25 cellular contexts compared by ENCODE assay signal in the genomic region with DNA sequence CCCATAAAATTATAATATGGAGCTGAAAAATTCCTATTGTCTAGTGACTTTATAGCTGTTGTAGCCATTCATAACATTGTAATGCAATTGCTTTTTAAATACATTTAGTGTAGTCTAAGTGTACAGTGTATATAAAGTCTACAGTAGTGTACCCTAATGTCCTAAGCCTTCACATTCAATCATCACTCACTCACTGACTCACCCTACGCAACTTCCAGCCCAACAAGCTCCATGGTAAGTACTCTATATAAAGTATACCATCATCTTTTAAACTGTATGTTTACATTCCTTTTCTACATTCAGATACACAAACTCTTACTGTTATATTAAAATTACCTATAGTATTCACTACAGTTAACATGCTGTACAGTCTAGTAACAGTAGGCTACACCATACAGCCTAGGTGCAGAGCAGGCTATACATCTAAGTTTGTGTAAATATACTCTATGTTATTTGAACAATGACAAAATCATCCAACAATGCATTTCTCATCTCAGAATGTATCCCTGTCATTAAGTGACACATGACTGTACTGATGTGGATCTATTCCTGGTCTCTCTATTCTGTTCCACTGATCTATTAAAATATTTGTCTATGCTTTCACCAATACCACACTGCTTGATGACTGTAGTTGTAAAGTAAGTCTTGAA.
"Had no signal": no experiment of that assay in that cellular context is flagged by ENCODE, and none has a peak within 500 bp of the region (broad histone marks: within the 10 kb centered on the region; RNA-seq: fewer than 3 reads in every experiment).

No MANE protein-coding gene starts in this region.

- H3K4me3 ChIP-seq: heart right ventricle, left lung, lower lobe of right lung, testis, transverse colon had no signal

- H3K27me3 ChIP-seq: heart right ventricle, left lung, testis, transverse colon had no signal

- DNase-seq: activated CD4-positive, alpha-beta T cell treated with anti-CD3 and anti-CD28 coated beads for 48 hours; activated CD4-positive, alpha-beta T cell treated with anti-CD3 and anti-CD28 coated beads, Interleukin-2, amount 50 U/mL, for 48 hours; activated CD8-positive, alpha-beta memory T cell treated with anti-CD3 and anti-CD28 coated beads for 24 hours; activated gamma-delta T cell; activated naive CD4-positive, alpha-beta T cell treated with anti-CD3 and anti-CD28 coated beads, Interleukin-2, amount 10 ng/mL, durations not matched to agents 7 days and 5 days; activated naive CD8-positive, alpha-beta T cell treated with anti-CD3 and anti-CD28 coated beads, Interleukin-2, amount 10 ng/mL, durations not matched to agents 7 days and 5 days; activated T-cell treated with anti-CD3 and anti-CD28 coated beads, Interleukin-2, amount 50 U/mL, for 1 hour; dermis blood vessel endothelial cell; effector CD8-positive, alpha-beta T cell; erythroblast; foreskin fibroblast; heart right ventricle; kidney glomerular epithelial cell; left lung; lower lobe of right lung; posterior cingulate gyrus; right cardiac atrium; stimulated activated CD4-positive, alpha-beta T cell treated with anti-CD3 and anti-CD28 coated beads, Interleukin-2, amount 100 ng/mL, for 48 hours; stimulated activated naive CD4-positive, alpha-beta T cell treated with Interleukin-2 at 50 U/mL for 16 hours; T-helper 17 cell; T1000; testis; transverse colon; WERI-Rb-1 had no signal

- H3K9me3 ChIP-seq: left lung, lower lobe of right lung, testis, transverse colon had no signal

- H3K27ac ChIP-seq: heart right ventricle, left lung, lower lobe of right lung, testis, transverse colon, WERI-Rb-1 had no signal

- H3K36me3 ChIP-seq: left lung, transverse colon had no signal

- ATAC-seq: activated CD4-positive, CD25-positive, alpha-beta regulatory T cell treated with anti-CD3 and anti-CD28 coated beads, Interleukin-2, amount 50 U/mL, for 24 hours; heart right ventricle; left lung; lower lobe of right lung; right cardiac atrium; T-helper 17 cell had no signal

- H3K4me1 ChIP-seq: left lung, lower lobe of right lung, testis, transverse colon had no signal
